Comparison of ENCODE assay signal across 8 cellular contexts in the genomic region with DNA sequence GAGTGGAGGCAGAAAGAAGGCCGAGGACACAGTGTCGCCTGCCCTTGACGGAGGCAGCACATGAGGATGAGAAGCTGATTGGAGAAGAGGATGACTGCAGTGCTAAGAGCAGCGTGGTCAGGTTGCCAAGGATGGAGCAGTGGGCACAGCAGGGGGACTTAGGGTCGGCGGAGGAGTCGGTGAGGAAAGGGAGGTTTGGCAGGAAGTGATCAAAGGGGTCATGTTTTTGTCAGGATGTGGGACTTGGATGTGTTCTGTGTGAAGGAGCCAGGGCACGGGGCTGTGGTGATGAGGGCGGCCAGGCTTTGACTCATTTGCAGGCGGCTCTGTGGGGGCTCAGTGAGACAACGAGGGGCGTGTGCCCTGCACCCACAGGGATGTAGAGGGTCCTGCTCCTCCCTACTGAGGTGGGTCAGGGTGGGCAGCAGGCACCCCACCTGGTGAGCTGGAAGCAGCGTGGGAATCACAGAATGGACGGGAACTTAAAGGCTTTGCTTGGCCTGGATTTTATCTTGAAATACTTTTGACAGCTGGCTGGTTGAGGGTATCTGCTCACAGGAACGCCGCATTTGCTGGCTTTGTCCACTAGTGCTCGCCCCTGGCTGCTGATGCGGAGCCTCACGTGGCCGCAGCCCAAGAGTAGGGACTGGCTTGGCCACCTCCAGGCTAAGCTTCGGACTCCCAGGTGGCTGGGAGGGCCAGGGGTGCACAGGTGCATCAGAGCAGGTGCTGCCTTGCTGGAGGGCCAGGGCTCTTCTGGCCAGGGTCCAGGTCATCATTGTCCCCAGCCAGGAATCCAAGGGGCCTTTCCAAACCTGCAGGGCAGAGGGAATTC. TPM values are rescaled to one million over a fixed set of nuclear protein-coding genes. Genes with fewer than 3 reads are reported as not detected.
A peak's percentile ranks its signal among the peaks of the same experiment; 100 is the strongest.
DNase-seq lines count a peak whose midpoint lies in the region; ATAC-seq and TF ChIP-seq lines count a peak whose summit lies in the region.

No MANE protein-coding gene starts in this region.

- no peaks in the 10 kb centered on the region for H3K9me3 ChIP-seq in CD4-positive, CD25-positive, alpha-beta regulatory T cell (ENCODE audit: control insufficient read depth in 2 of 2, low read length in 2 of 2)
- H3K9me3 ChIP-seq in adrenal gland (replicated peaks in 1 of 3) (no peaks in the 10 kb centered on the region), mucosa of descending colon (no peaks in the 10 kb centered on the region)

- H3K27ac ChIP-seq in CD4-positive, CD25-positive, alpha-beta regulatory T cell (ENCODE audit: insufficient read depth, low read length, poor library complexity, severe bottlenecking) = peak overlapping the region; percentile 41
- H3K27ac ChIP-seq in adrenal gland = peak overlapping the region in 3 of 5 donors; percentile 59 to 85 (median 82)

- peak overlapping the region in 1 of 4 donors; percentile 72 for H3K4me3 Mint-ChIP-seq in CD4-positive, CD25-positive, alpha-beta regulatory T cell

- H3K27me3 ChIP-seq in CD4-positive, CD25-positive, alpha-beta regulatory T cell (ENCODE audit: control insufficient read depth, insufficient read depth, low read length) = no peaks in the 10 kb centered on the region
- H3K27me3 ChIP-seq in adrenal gland = no peaks in the 10 kb centered on the region

- peaks cover 19% of the 10 kb centered on the region for H3K4me1 ChIP-seq in CD4-positive, CD25-positive, alpha-beta regulatory T cell (ENCODE audit: control insufficient read depth, insufficient read depth, low read length, poor library complexity, severe bottlenecking)
- H3K4me1 ChIP-seq in adrenal gland (replicated peaks in 1 of 2) = peaks cover 16 to 32% of the 10 kb centered on the region in 2 donors
- peaks cover 13% of the 10 kb centered on the region for H3K4me1 ChIP-seq in mucosa of descending colon (ENCODE audit: low read depth)

- TF ChIP-seq CTCF in adrenal gland (IDR thresholded peaks at IDR 0.05) = no peak
- TF ChIP-seq CTCF in mucosa of descending colon (IDR thresholded peaks at IDR 0.05) = no peak

- WGBS in adrenal gland, 4 donors = 58 to 73% (median 67%) methylated on average over 17 to 21 of the region's 21 CpGs

- H3K4me1 Mint-ChIP-seq in CD4-positive, CD25-positive, alpha-beta regulatory T cell = peaks cover 0 to 38% (median 18%) of the 10 kb centered on the region in 4 donors

- H3K27me3 Mint-ChIP-seq in CD4-positive, CD25-positive, alpha-beta regulatory T cell = no peaks in the 10 kb centered on the region

- peaks cover 13% of the 10 kb centered on the region for H3K36me3 Mint-ChIP-seq in CD4-positive, CD25-positive, alpha-beta regulatory T cell

- ATAC-seq in CD4-positive, CD25-positive, alpha-beta regulatory T cell (ENCODE audit: low read depth in 2 of 2) = no peak
- peak; percentile 4 for ATAC-seq in mucosa of descending colon

- peak in 1 of 3 donors; percentile 33 for DNase-seq in CD4-positive, CD25-positive, alpha-beta regulatory T cell
- DNase-seq in KBM-7 (peak; percentile 41), adrenal gland (no peak), mucosa of descending colon (no peak), NCI-H446 (lab: John Stamatoyannopoulos, UW) (no peak), RKO (ENCODE audit: low spot score) (no peak), occipital lobe (lab: John Stamatoyannopoulos, UW) (no peak), SKM-1 treated with dmso at 0.1 percent for 144 hours (lab: John Stamatoyannopoulos, UW; ENCODE audit: unreplicated experiment) (no peak)

- H3K27ac Mint-ChIP-seq in CD4-positive, CD25-positive, alpha-beta regulatory T cell = peak overlapping the region; percentile 86 to 94 (median 89)

- no peak overlapping the region for H3K4me3 ChIP-seq in CD4-positive, CD25-positive, alpha-beta regulatory T cell (ENCODE audit: low read depth, low read length)
- H3K4me3 ChIP-seq in adrenal gland = no peak overlapping the region
- H3K4me3 ChIP-seq in mucosa of descending colon = no peak overlapping the region

- no peaks in the 10 kb centered on the region for H3K9me3 Mint-ChIP-seq in CD4-positive, CD25-positive, alpha-beta regulatory T cell

- in situ Hi-C loops in KBM-7 (cut with MboI; ENCODE audit: low pct_unique_long_range_greater_than_20kb, low sequenced_read_pairs) = no loop called here

- no peak for TF ChIP-seq POLR2A in adrenal gland (IDR thresholded peaks at IDR 0.05)

- H3K36me3 ChIP-seq in CD4-positive, CD25-positive, alpha-beta regulatory T cell (ENCODE audit: control insufficient read depth, insufficient read depth, low read length) = peaks cover 16% of the 10 kb centered on the region
- H3K36me3 ChIP-seq in adrenal gland (replicated peaks in 1 of 2) (peaks cover 0 to 52% of the 10 kb centered on the region in 2 donors), mucosa of descending colon (ENCODE audit: low read depth) (no peaks in the 10 kb centered on the region)

- intact Hi-C loops in adrenal gland (cut with DNase I) = no loop called here
- intact Hi-C loops in mucosa of descending colon (cut with DNase I, micrococcal nuclease) = no loop called here

RNA-seq across cellular contexts. Expression of gene MPG, which starts 6.0 kb away (rescaled TPM):
- total RNA-seq in CD4-positive, CD25-positive, alpha-beta regulatory T cell = 29.2 TPM
- polyA plus RNA-seq in CD4-positive, CD25-positive, alpha-beta regulatory T cell = 10 to 100 TPM; 62.2 to 82.7 (median 81.8) TPM
- total RNA-seq in adrenal gland = 100 to 1,000 TPM in 4 of 8 donors, 10 to 100 TPM in 4; 60.9 to 207 (median 91.3) TPM
- 100 to 1,000 TPM in 2 of 3 donors, 1 to 10 TPM in 1; 5.0 to 148 (median 129) TPM for polyA plus RNA-seq in adrenal gland
- 10 to 100 TPM; 25.0 to 30.3 (median 29.9) TPM for total RNA-seq in mucosa of descending colon
- 50.7 TPM for total RNA-seq in occipital lobe

RNA-seq across cellular contexts. Expression of gene RHBDF1, which starts 11.6 kb away (rescaled TPM):
- 0.67 TPM for total RNA-seq in CD4-positive, CD25-positive, alpha-beta regulatory T cell
- polyA plus RNA-seq in CD4-positive, CD25-positive, alpha-beta regulatory T cell = not detected
- total RNA-seq in adrenal gland (10 to 100 TPM in 1 of 8 donors, 1 to 10 TPM in 7; 3.7 to 10.2 (median 7.6) TPM), mucosa of descending colon (10 to 100 TPM; 27.2 to 39.2 (median 36.9) TPM), occipital lobe (3.0 TPM)
- 10 to 100 TPM in 2 of 3 donors, 1 to 10 TPM in 1; 2.3 to 55.7 (median 47.1) TPM for polyA plus RNA-seq in adrenal gland

RNA-seq across cellular contexts. Expression of gene SNRNP25, which starts 30.4 kb away (rescaled TPM):
- total RNA-seq in CD4-positive, CD25-positive, alpha-beta regulatory T cell = 9.4 TPM
- polyA plus RNA-seq in CD4-positive, CD25-positive, alpha-beta regulatory T cell = 10 to 100 TPM; 16.6 to 29.1 (median 21.2) TPM
- total RNA-seq in adrenal gland (10 to 100 TPM; 22.6 to 35.5 (median 27.9) TPM), mucosa of descending colon (10 to 100 TPM; 18.8 to 24.9 (median 20.6) TPM), occipital lobe (11.4 TPM)
- polyA plus RNA-seq in adrenal gland = 10 to 100 TPM; 35.3 to 51.1 (median 40.2) TPM

RNA-seq across cellular contexts. Expression of gene POLR3K, which starts 30.6 kb away (rescaled TPM):
- total RNA-seq in CD4-positive, CD25-positive, alpha-beta regulatory T cell = 12.7 TPM
- 10 to 100 TPM; 37.5 to 50.4 (median 48.6) TPM for polyA plus RNA-seq in CD4-positive, CD25-positive, alpha-beta regulatory T cell
- total RNA-seq in adrenal gland (10 to 100 TPM in 4 of 8 donors, 1 to 10 TPM in 4; 3.6 to 21.4 (median 9.0) TPM), mucosa of descending colon (10 to 100 TPM; 10.0 to 13.0 (median 12.6) TPM), occipital lobe (2.8 TPM)
- polyA plus RNA-seq in adrenal gland = 10 to 100 TPM in 1 of 3 donors, 1 to 10 TPM in 2; 6.1 to 15.1 (median 8.4) TPM

RNA-seq across cellular contexts. Expression of gene NPRL3, which starts 54.5 kb away (rescaled TPM):
- total RNA-seq in CD4-positive, CD25-positive, alpha-beta regulatory T cell = 23.1 TPM
- 1 to 10 TPM; 6.5 to 9.2 (median 8.2) TPM for polyA plus RNA-seq in CD4-positive, CD25-positive, alpha-beta regulatory T cell
- total RNA-seq in adrenal gland (10 to 100 TPM; 16.6 to 46.2 (median 34.0) TPM), mucosa of descending colon (10 to 100 TPM; 20.0 to 27.0 (median 21.0) TPM), occipital lobe (6.1 TPM)
- polyA plus RNA-seq in adrenal gland = 10 to 100 TPM; 22.3 to 45.8 (median 29.1) TPM
